1 cellular context compared by ENCODE assay signal in the genomic region with DNA sequence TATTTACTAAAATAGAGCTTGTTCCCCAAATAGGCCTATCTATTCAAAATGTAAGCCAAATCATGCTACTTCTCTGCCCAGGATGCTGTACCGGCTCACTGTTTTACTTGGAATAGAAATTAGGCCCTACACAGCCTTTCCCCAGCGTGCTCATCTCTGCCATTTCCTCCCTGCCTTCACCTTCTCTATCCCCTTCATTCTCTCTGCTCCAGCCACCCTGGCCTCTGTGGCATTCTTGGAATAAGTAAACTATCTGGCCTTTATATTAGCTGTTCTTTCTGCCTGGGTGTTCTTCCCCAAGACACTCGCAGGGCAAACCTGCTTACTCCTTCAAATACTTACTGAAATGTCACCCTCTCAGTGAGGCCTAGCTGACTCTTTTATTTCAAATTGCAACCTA.
TF ChIP-seq lines count a peak whose summit lies in the region.

No MANE protein-coding gene starts in this region.

TF ChIP-seq in H1, 55 proteins besides CTCF, POLR2A, EP300 and RAD21:
- TF ChIP-seq, protein P1, sequence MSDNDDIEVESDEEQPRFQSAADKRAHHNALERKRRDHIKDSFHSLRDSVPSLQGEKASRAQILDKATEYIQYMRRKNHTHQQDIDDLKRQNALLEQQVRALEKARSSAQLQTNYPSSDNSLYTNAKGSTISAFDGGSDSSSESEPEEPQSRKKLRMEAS (IDR thresholded peaks at IDR 0.05) = no peak
- no peak for TF ChIP-seq BACH1 (IDR thresholded peaks at IDR 0.05; ENCODE audit: low read length)
- no peak for TF ChIP-seq NANOG (IDR thresholded peaks at IDR 0.05; ENCODE audit: insufficient read depth, low read depth, low read length, poor library complexity, severe bottlenecking)
- TF ChIP-seq EZH2 (IDR thresholded peaks at IDR 0.05; ENCODE audit: low read depth, low read length, severe bottlenecking) = no peak
- TF ChIP-seq SP4 (IDR thresholded peaks at IDR 0.05; ENCODE audit: low read length) = no peak
- TF ChIP-seq KDM1A (IDR thresholded peaks at IDR 0.05; ENCODE audit: borderline replicate concordance, low read length) = no peak
- TF ChIP-seq SIN3A (conservative IDR thresholded peaks at IDR 0.05 in 1 of 2, IDR thresholded peaks at IDR 0.05 in 1 of 2; ENCODE audit: low read depth in 1 of 2, low read length in 2 of 2) = no peak
- no peak for TF ChIP-seq CEBPB (IDR thresholded peaks at IDR 0.05; ENCODE audit: low read depth, low read length)
- no peak for TF ChIP-seq TCF12 (IDR thresholded peaks at IDR 0.05; ENCODE audit: low read depth, low read length)
- no peak for TF ChIP-seq GTF2F1 (IDR thresholded peaks at IDR 0.05; ENCODE audit: borderline replicate concordance, low read depth, low read length)
- TF ChIP-seq ATF3 (IDR thresholded peaks at IDR 0.05; ENCODE audit: insufficient read depth, low read depth, low read length) = no peak
- no peak for TF ChIP-seq POU5F1 (IDR thresholded peaks at IDR 0.05; ENCODE audit: low read depth, low read length)
- no peak for TF ChIP-seq PHF8 (conservative IDR thresholded peaks at IDR 0.05; ENCODE audit: low read depth, low read length)
- no peak for TF ChIP-seq RXRA (IDR thresholded peaks at IDR 0.05; ENCODE audit: insufficient read depth, low read depth, low read length)
- TF ChIP-seq RBBP5 (IDR thresholded peaks at IDR 0.05; ENCODE audit: borderline replicate concordance, low read depth, low read length) = no peak
- TF ChIP-seq RFX5 (IDR thresholded peaks at IDR 0.05; ENCODE audit: borderline replicate concordance, low read depth, low read length) = no peak
